Comparison of ENCODE assay signal across 1 cellular context in genomic region chr12:132559652-132560420, GRCh38.
TF ChIP-seq lines count a peak whose summit lies in the region.

No MANE protein-coding gene starts in this region.

TF ChIP-seq in H1, 55 proteins besides CTCF, POLR2A, EP300 and RAD21:
- TF ChIP-seq EGR1 (IDR thresholded peaks at IDR 0.05; ENCODE audit: borderline replicate concordance, low read depth, low read length) (peak; percentile 25; the same call in 1 of the 2 replicates), KDM4A (IDR thresholded peaks at IDR 0.05; ENCODE audit: low read depth, low read length, severe bottlenecking) (peak; percentile 79), SP2 (IDR thresholded peaks at IDR 0.05; ENCODE audit: low read length) (no peak), POLR2AphosphoS5 (IDR thresholded peaks at IDR 0.05; ENCODE audit: low read depth, low read length) (peak; percentile 65; the same call in 1 of the 2 replicates), CEBPB (IDR thresholded peaks at IDR 0.05; ENCODE audit: low read depth, low read length) (no peak), HDAC6 (IDR thresholded peaks at IDR 0.05; ENCODE audit: low read depth, low read length) (no peak), MAX (IDR thresholded peaks at IDR 0.05) (peak; percentile 30; the same call in 1 of the 2 replicates), ASH2L (IDR thresholded peaks at IDR 0.05; ENCODE audit: low read length) (peak; percentile 29), JUND (IDR thresholded peaks at IDR 0.05; ENCODE audit: low read length) (no peak), EZH2 (IDR thresholded peaks at IDR 0.05; ENCODE audit: low read depth, low read length, severe bottlenecking) (no peak), SRF (IDR thresholded peaks at IDR 0.05; ENCODE audit: low read depth, low read length) (0 out of 2 replicates have a peak, but pooled peaks have one; percentile 30), MAFK (IDR thresholded peaks at IDR 0.05; ENCODE audit: low read depth, low read length) (no peak), PHF8 (conservative IDR thresholded peaks at IDR 0.05; ENCODE audit: low read depth, low read length) (peak; percentile 57), BRCA1 (IDR thresholded peaks at IDR 0.05; ENCODE audit: low read depth, low read length) (no peak), TAF7 (optimal IDR thresholded peaks at IDR 0.05; ENCODE audit: borderline replicate concordance, low read depth, low read length) (no peak), SP4 (IDR thresholded peaks at IDR 0.05; ENCODE audit: low read length) (no peak), TAF1 (IDR thresholded peaks at IDR 0.05; ENCODE audit: low read depth, low read length) (0 out of 2 replicates have a peak, but pooled peaks have one; percentile 19), NRF1 (IDR thresholded peaks at IDR 0.05; ENCODE audit: low read depth, low read length) (no peak)
